16 cellular contexts compared by ENCODE assay signal in the genomic region with DNA sequence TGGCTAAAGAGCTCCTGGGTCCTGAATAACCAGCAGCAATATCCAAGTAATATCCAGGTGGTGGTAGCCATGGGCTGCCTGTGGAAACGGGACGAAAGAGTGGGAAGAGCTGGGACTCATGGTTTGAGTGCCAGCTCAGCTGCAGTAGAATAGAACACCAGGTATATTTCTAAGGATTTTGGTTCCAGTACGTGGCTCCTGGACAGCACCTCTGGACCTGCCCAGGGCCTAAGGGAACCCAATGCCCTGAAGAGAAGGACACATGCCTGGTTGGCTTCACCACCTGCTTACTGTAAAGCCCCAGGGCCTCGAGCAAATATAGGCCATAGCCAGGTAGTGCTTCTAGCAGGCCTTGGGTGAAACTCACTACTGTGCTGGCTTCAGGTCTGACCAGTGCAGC.
DNase-seq lines count a peak whose midpoint lies in the region; ATAC-seq and TF ChIP-seq lines count a peak whose summit lies in the region.
"Had no signal": no experiment of that assay in that cellular context is flagged by ENCODE, and none has a peak within 500 bp of the region (broad histone marks: within the 10 kb centered on the region; RNA-seq: fewer than 3 reads in every experiment).

No MANE protein-coding gene starts in this region.

- H3K9me3 Mint-ChIP-seq in HFFc6, result peaks cover 8% of the 10 kb centered on the region
- H3K9me3 Mint-ChIP-seq in stimulated activated memory B cell treated with anti-CD40 and anti-IgM and Interleukin-4, amounts not matched to agents 10 μg/mL and 1 μg/mL and 100 μg/mL, for 72 hours, result peaks cover 7% of the 10 kb centered on the region

- peaks cover 24% of the 10 kb centered on the region for H3K36me3 Mint-ChIP-seq in HFFc6 (ENCODE audit: low read depth)
- H3K36me3 Mint-ChIP-seq in stimulated activated memory B cell treated with anti-CD40 and anti-IgM and Interleukin-4, amounts not matched to agents 10 μg/mL and 1 μg/mL and 100 μg/mL, for 72 hours, result peaks cover 17% of the 10 kb centered on the region

- H3K4me3 Mint-ChIP-seq in HFFc6, result no peak overlapping the region
- H3K4me3 Mint-ChIP-seq in stimulated activated memory B cell treated with anti-CD40 and anti-IgM and Interleukin-4, amounts not matched to agents 10 μg/mL and 1 μg/mL and 100 μg/mL, for 72 hours, result no peak overlapping the region
- H3K4me3 Mint-ChIP-seq: CD4-positive, alpha-beta T cell; CD8-positive, alpha-beta T cell had no signal

- no peak for TF ChIP-seq RAD21 in Ishikawa (IDR thresholded peaks at IDR 0.05; ENCODE audit: low read depth)

- peaks cover 4% of the 10 kb centered on the region; the same call in 1 of the 2 replicates for H3K27me3 Mint-ChIP-seq in HFFc6 (ENCODE audit: insufficient read depth)
- no peaks in the 10 kb centered on the region for H3K27me3 Mint-ChIP-seq in stimulated activated memory B cell treated with anti-CD40 and anti-IgM and Interleukin-4, amounts not matched to agents 10 μg/mL and 1 μg/mL and 100 μg/mL, for 72 hours
- H3K27me3 Mint-ChIP-seq: CD4-positive, alpha-beta T cell had no signal

- CTCF ChIA-PET in GM10248 (lab: Yijun Ruan, JAX), result interaction anchor here (0.9 kb wide), 1 partner anchor 9 kb away, joined by 3 read pairs; no protein-coding TSS in a partner anchor

- DNase-seq in GM10248 (ENCODE audit: extremely low spot score) (peak; percentile 0), foreskin keratinocyte (no peak), HFFc6 (no peak), GM10266 (ENCODE audit: extremely low spot score) (no peak)
- DNase-seq: 8988T; ACHN; Caco-2; Calu3; CD4-positive, alpha-beta T cell; CD8-positive, alpha-beta T cell; DMS79 treated with DMSO at 0.1 percent for 48 hours; GF-D8 had no signal

- H3K4me1 Mint-ChIP-seq in HFFc6 (ENCODE audit: low read depth), result peaks cover 3% of the 10 kb centered on the region
- no peaks in the 10 kb centered on the region for H3K4me1 Mint-ChIP-seq in stimulated activated memory B cell treated with anti-CD40 and anti-IgM and Interleukin-4, amounts not matched to agents 10 μg/mL and 1 μg/mL and 100 μg/mL, for 72 hours

- H3K27ac Mint-ChIP-seq in HFFc6, result no peak overlapping the region
- H3K27ac Mint-ChIP-seq in stimulated activated memory B cell treated with anti-CD40 and anti-IgM and Interleukin-4, amounts not matched to agents 10 μg/mL and 1 μg/mL and 100 μg/mL, for 72 hours, result no peak overlapping the region
- H3K27ac Mint-ChIP-seq: CD4-positive, alpha-beta T cell; CD8-positive, alpha-beta T cell had no signal

- H3K27ac ChIP-seq in foreskin keratinocyte, result no peak overlapping the region
- H3K27ac ChIP-seq: BLaER1 treated with 17β-estradiol and CSF1 and Interleukin-3, amounts not matched to agents 10 nM and 100 nM; C4-2B had no signal

- POLR2A ChIA-PET in GM10248 (lab: Yijun Ruan, JAX), result no interaction called here

- H3K27me3 ChIP-seq in foreskin keratinocyte, result no peaks in the 10 kb centered on the region
- H3K27me3 ChIP-seq: BLaER1 treated with 17β-estradiol and CSF1 and Interleukin-3, amounts not matched to agents 10 nM and 100 nM had no signal

- TF ChIP-seq EP300 in Ishikawa (IDR thresholded peaks at IDR 0.05; ENCODE audit: borderline replicate concordance), result no peak

- H3K4me1 ChIP-seq in foreskin keratinocyte, result peaks cover 4% of the 10 kb centered on the region
- H3K4me1 ChIP-seq: Caco-2 had no signal

- TF ChIP-seq CTCF in GM10248 (IDR thresholded peaks at IDR 0.05; ENCODE audit: control extremely low read depth, extremely low read depth, low read depth, missing control alignments) (no peak), foreskin keratinocyte (conservative IDR thresholded peaks at IDR 0.05) (no peak), HFFc6 (IDR thresholded peaks at IDR 0.05) (no peak), GM10266 (IDR thresholded peaks at IDR 0.05; ENCODE audit: control insufficient read depth, insufficient read depth, low read depth, missing control alignments) (no peak)

- ATAC-seq in foreskin keratinocyte, result peak; percentile 34
- no peak for ATAC-seq in stimulated activated memory B cell treated with anti-CD40 and anti-IgM and Interleukin-4, amounts not matched to agents 10 μg/mL and 1 μg/mL and 100 μg/mL, for 72 hours
- ATAC-seq: CD8-positive, alpha-beta T cell had no signal

TF ChIP-seq in Ishikawa, 13 proteins besides CTCF, POLR2A, EP300 and RAD21:
- TF ChIP-seq, protein P1, sequence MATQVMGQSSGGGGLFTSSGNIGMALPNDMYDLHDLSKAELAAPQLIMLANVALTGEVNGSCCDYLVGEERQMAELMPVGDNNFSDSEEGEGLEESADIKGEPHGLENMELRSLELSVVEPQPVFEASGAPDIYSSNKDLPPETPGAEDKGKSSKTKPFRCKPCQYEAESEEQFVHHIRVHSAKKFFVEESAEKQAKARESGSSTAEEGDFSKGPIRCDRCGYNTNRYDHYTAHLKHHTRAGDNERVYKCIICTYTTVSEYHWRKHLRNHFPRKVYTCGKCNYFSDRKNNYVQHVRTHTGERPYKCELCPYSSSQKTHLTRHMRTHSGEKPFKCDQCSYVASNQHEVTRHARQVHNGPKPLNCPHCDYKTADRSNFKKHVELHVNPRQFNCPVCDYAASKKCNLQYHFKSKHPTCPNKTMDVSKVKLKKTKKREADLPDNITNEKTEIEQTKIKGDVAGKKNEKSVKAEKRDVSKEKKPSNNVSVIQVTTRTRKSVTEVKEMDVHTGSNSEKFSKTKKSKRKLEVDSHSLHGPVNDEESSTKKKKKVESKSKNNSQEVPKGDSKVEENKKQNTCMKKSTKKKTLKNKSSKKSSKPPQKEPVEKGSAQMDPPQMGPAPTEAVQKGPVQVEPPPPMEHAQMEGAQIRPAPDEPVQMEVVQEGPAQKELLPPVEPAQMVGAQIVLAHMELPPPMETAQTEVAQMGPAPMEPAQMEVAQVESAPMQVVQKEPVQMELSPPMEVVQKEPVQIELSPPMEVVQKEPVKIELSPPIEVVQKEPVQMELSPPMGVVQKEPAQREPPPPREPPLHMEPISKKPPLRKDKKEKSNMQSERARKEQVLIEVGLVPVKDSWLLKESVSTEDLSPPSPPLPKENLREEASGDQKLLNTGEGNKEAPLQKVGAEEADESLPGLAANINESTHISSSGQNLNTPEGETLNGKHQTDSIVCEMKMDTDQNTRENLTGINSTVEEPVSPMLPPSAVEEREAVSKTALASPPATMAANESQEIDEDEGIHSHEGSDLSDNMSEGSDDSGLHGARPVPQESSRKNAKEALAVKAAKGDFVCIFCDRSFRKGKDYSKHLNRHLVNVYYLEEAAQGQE (IDR thresholded peaks at IDR 0.05; ENCODE audit: low read depth), result peak; percentile 65
- TF ChIP-seq ZBTB7A (IDR thresholded peaks at IDR 0.05; ENCODE audit: low read depth), result no peak
